In genomic region chr11:125063429-125064043, GRCh38 we compare ENCODE assay signal across 8 cellular contexts. TPM values are rescaled to one million over a fixed set of nuclear protein-coding genes. Genes with fewer than 3 reads are reported as not detected.
DNase-seq lines count a peak whose midpoint lies in the region; ATAC-seq, FAIRE-seq and TF ChIP-seq lines count a peak whose summit lies in the region.

No MANE protein-coding gene starts in this region.

- H3K4me1 ChIP-seq in gastroesophageal sphincter (peaks cover 0 to 20% (median 8%) of the 10 kb centered on the region in 3 donors), pancreas (peaks cover 5 to 6% (median 5%) of the 10 kb centered on the region in 3 donors)

- 2% methylated on average over 8 of the region's 38 CpGs; no CpG with 5 or more reads in 1 of the 2 donors for WGBS in gastroesophageal sphincter (ENCODE audit: low coverage in 1 of 2), 2 donors
- 6 to 7% methylated on average over 34 to 38 of the region's 38 CpGs for WGBS in pancreas, 2 donors

- H3K4me1 Mint-ChIP-seq in T-helper 17 cell, result peaks cover 10% of the 10 kb centered on the region

- TF ChIP-seq POLR2A in gastroesophageal sphincter (IDR thresholded peaks at IDR 0.05), result no peak

- H3K36me3 ChIP-seq in gastroesophageal sphincter (no peaks in the 10 kb centered on the region), pancreas (no peaks in the 10 kb centered on the region)

- intact Hi-C loops in pancreas (cut with DNase I), result no loop called here

- H3K27ac ChIP-seq in gastroesophageal sphincter (peak overlapping the region in 3 of 4 donors; percentile 68 to 82 (median 71)), pancreas (peak overlapping the region in 3 of 4 donors; percentile 3 to 63 (median 33))

- TF ChIP-seq EP300 in gastroesophageal sphincter (IDR thresholded peaks at IDR 0.05), result no peak

- H3K27me3 Mint-ChIP-seq in T-helper 17 cell, result peaks cover 35% of the 10 kb centered on the region

- no peak for FAIRE-seq in pancreas (lab: Jason Lieb, UNC)

- no peak for TF ChIP-seq CTCF in gastroesophageal sphincter (IDR thresholded peaks at IDR 0.05)
- TF ChIP-seq CTCF in pancreas (IDR thresholded peaks at IDR 0.05), result no peak

- H3K4me3 Mint-ChIP-seq in T-helper 17 cell, result peak overlapping the region; percentile 93

- H3K27me3 ChIP-seq in gastroesophageal sphincter (peaks cover 4% of the 10 kb centered on the region), pancreas (peaks cover 0 to 5% (median 0%) of the 10 kb centered on the region in 4 donors)

- no peaks in the 10 kb centered on the region for H3K36me3 Mint-ChIP-seq in T-helper 17 cell (ENCODE audit: low read depth)

- peak in 2 of 3 experiments; percentile 34 to 52 for DNase-seq in NCI-H1417 (lab: John Stamatoyannopoulos, UW)
- DNase-seq in NCI-H1417 treated with DMSO at 0.1 percent for 48 hours (lab: John Stamatoyannopoulos, UW), result no peak
- DNase-seq in T-helper 17 cell, result no peak
- DNase-seq in pancreas, result peak in 2 of 6 donors; percentile 11 to 63
- DNase-seq in HuH-7 (ENCODE audit: low spot score), result no peak
- no peak for DNase-seq in NCI-H2196 treated with DMSO at 0.1 percent for 48 hours (lab: John Stamatoyannopoulos, UW; ENCODE audit: unreplicated experiment)

- ATAC-seq in HG02623 (IDR thresholded peaks at IDR 0.05; ENCODE audit: unreplicated experiment) (peak; percentile 17), T-helper 17 cell (peak; percentile 27), gastroesophageal sphincter (no peak), pancreas (peak; percentile 3 to 22 (median 11))

- no peaks in the 10 kb centered on the region for H3K9me3 ChIP-seq in T-helper 17 cell (ENCODE audit: control insufficient read depth, low read length, poor library complexity, severe bottlenecking)
- no peaks in the 10 kb centered on the region for H3K9me3 ChIP-seq in gastroesophageal sphincter
- no peaks in the 10 kb centered on the region for H3K9me3 ChIP-seq in pancreas

- H3K27ac Mint-ChIP-seq in T-helper 17 cell, result no peak overlapping the region

- peak overlapping the region; percentile 39 to 67 for H3K4me3 ChIP-seq in gastroesophageal sphincter
- H3K4me3 ChIP-seq in pancreas, result peak overlapping the region; percentile 45 to 55 (median 50)

RNA-seq across cellular contexts. Expression of gene SLC37A2, which starts 0.4 kb away (rescaled TPM):
- under 1 TPM; 0.52 to 0.90 TPM for total RNA-seq in T-helper 17 cell
- 1 to 10 TPM; 3.4 to 8.6 (median 6.6) TPM for total RNA-seq in gastroesophageal sphincter
- total RNA-seq in pancreas, result 1 to 10 TPM in 3 of 6 donors, under 1 TPM in 3; 0.32 to 7.3 (median 1.5) TPM
- polyA plus RNA-seq in pancreas, result under 1 TPM; 0.59 to 0.61 TPM

RNA-seq across cellular contexts. Expression of gene TMEM218, which starts 47.9 kb away (rescaled TPM):
- 1 to 10 TPM; 7.0 to 9.9 TPM for total RNA-seq in T-helper 17 cell
- total RNA-seq in gastroesophageal sphincter, result 10 to 100 TPM; 14.7 to 20.0 (median 17.3) TPM
- 10 to 100 TPM in 2 of 6 donors, 1 to 10 TPM in 4; 5.6 to 13.2 (median 9.9) TPM for total RNA-seq in pancreas
- polyA plus RNA-seq in pancreas, result 10 to 100 TPM; 11.4 to 27.1 TPM

Comparison
In these comparisons a context has a peak if more than half of its experiments do, and no peak if none do; other contexts are left out.
1. DNase-seq: peak in NCI-H1417 (2 of 3); none in NCI-H1417 treated with DMSO at 0.1 percent for 48 hours (single experiment), T-helper 17 cell (0 of 3), HuH-7 (single experiment) and NCI-H2196 treated with DMSO at 0.1 percent for 48 hours (single experiment).